8 cellular contexts compared by ENCODE assay signal in genomic region chr6:121849477-121849876, GRCh38.
DNase-seq lines count a peak whose midpoint lies in the region; ATAC-seq and TF ChIP-seq lines count a peak whose summit lies in the region.

No MANE protein-coding gene starts in this region.

- no peak overlapping the region for H3K23ac ChIP-seq in mesendoderm (ENCODE audit: low read length)

- CTCF ChIA-PET in CD4-positive, alpha-beta memory T cell (lab: Charles Lee; ENCODE audit: partially characterized antibody): no interaction called here

- no peaks in the 10 kb centered on the region for H3K9me3 ChIP-seq in CD4-positive, alpha-beta memory T cell (ENCODE audit: control insufficient read depth in 1 of 2, low read length in 2 of 2)

- H3K4me1 Mint-ChIP-seq in CD4-positive, alpha-beta memory T cell: no peaks in the 10 kb centered on the region

- POLR2A ChIA-PET in CD4-positive, alpha-beta memory T cell (lab: Charles Lee; ENCODE audit: partially characterized antibody): no interaction called here

- no peak overlapping the region for H3K9ac ChIP-seq in mesendoderm (ENCODE audit: low read length)

- peak; percentile 90 for ATAC-seq in GM21526 (IDR thresholded peaks at IDR 0.05; ENCODE audit: low FRiP score, unreplicated experiment)

- H3K27ac ChIP-seq in dorsolateral prefrontal cortex: peak overlapping the region in 32 of 59 donors; percentile 4 to 75 (median 49)
- H3K27ac ChIP-seq in mesendoderm (ENCODE audit: low read depth, low read length): no peak overlapping the region
- no peak overlapping the region for H3K27ac ChIP-seq in CD4-positive, alpha-beta memory T cell (ENCODE audit: low read depth, low read length)

- no peak overlapping the region for H2BK120ac ChIP-seq in mesendoderm (ENCODE audit: low read depth, low read length)

- no peak overlapping the region for H2BK5ac ChIP-seq in mesendoderm (ENCODE audit: low read length)

- no peak overlapping the region for H3K4me3 ChIP-seq in dorsolateral prefrontal cortex
- no peak overlapping the region for H3K4me3 ChIP-seq in mesendoderm (ENCODE audit: low read length)
- no peak overlapping the region for H3K4me3 ChIP-seq in CD4-positive, alpha-beta memory T cell (ENCODE audit: low read length in 2 of 2)

- peak overlapping the region; percentile 75 for H3K18ac ChIP-seq in mesendoderm (ENCODE audit: low read length)

- no peak overlapping the region for H3K4me3 Mint-ChIP-seq in CD4-positive, alpha-beta memory T cell

- no peak overlapping the region for H4K8ac ChIP-seq in mesendoderm (ENCODE audit: low read depth, low read length)

- H3K4ac ChIP-seq in mesendoderm (ENCODE audit: low read depth, low read length): no peak overlapping the region

- no peak overlapping the region for H3K4me2 ChIP-seq in mesendoderm (ENCODE audit: low read length)

- no peaks in the 10 kb centered on the region for H3K36me3 Mint-ChIP-seq in CD4-positive, alpha-beta memory T cell

- no peak overlapping the region for H2BK15ac ChIP-seq in mesendoderm (replicated peaks; ENCODE audit: low read depth)

- H4K5ac ChIP-seq in mesendoderm (ENCODE audit: low read length): no peak overlapping the region

- H3K36me3 ChIP-seq in mesendoderm (ENCODE audit: control insufficient read depth, insufficient read depth, low read length): no peaks in the 10 kb centered on the region
- no peaks in the 10 kb centered on the region for H3K36me3 ChIP-seq in CD4-positive, alpha-beta memory T cell (ENCODE audit: insufficient read depth, low read length)

- no peak overlapping the region for H3K27ac Mint-ChIP-seq in CD4-positive, alpha-beta memory T cell

- no peak overlapping the region for H2AK5ac ChIP-seq in mesendoderm (ENCODE audit: low read length)

- DNase-seq in NOMO-1 treated with DMSO at 0.1 percent for 48 hours (lab: John Stamatoyannopoulos, UW; ENCODE audit: unreplicated experiment) (peak; percentile 31), NOMO-1 treated with dmso at 0.1 percent for 144 hours (lab: John Stamatoyannopoulos, UW; ENCODE audit: unreplicated experiment) (no peak), HK-2 (ENCODE audit: unreplicated experiment) (peak; percentile 48), RKO (ENCODE audit: low spot score) (peak; percentile 44), dorsolateral prefrontal cortex (peak in 1 of 10 donors; percentile 16), mesendoderm (peak; percentile 94)
- no peak for DNase-seq in CD4-positive, alpha-beta memory T cell

- peak; percentile 16 to 66 (median 51) for TF ChIP-seq CTCF in dorsolateral prefrontal cortex (IDR thresholded peaks at IDR 0.05 in 54 of 56, conservative IDR thresholded peaks at IDR 0.05 in 2 of 56; ENCODE audit: low read depth in 1 of 56, partially characterized antibody in 56 of 56)

- H3K79me2 ChIP-seq in mesendoderm (ENCODE audit: control insufficient read depth, insufficient read depth, low read length): no peaks in the 10 kb centered on the region

- no peaks in the 10 kb centered on the region for H3K27me3 Mint-ChIP-seq in CD4-positive, alpha-beta memory T cell

- no CpG with 5 or more reads among the region's 5 CpGs for WGBS in mesendoderm (ENCODE audit: extremely low coverage, insufficient coverage, low lambda C conversion rate)

- no peaks in the 10 kb centered on the region for H3K79me1 ChIP-seq in mesendoderm (ENCODE audit: low read length)

- H3K27me3 ChIP-seq in dorsolateral prefrontal cortex (peaks cover 0 to 6% (median 0%) of the 10 kb centered on the region in 45 donors), mesendoderm (ENCODE audit: insufficient read depth, low read length, poor library complexity) (no peaks in the 10 kb centered on the region)
- H3K27me3 ChIP-seq in CD4-positive, alpha-beta memory T cell (ENCODE audit: insufficient read depth, low read length): no peaks in the 10 kb centered on the region

- H3K4me1 ChIP-seq in mesendoderm (ENCODE audit: control insufficient read depth, low read depth, low read length): peaks cover 5% of the 10 kb centered on the region
- no peaks in the 10 kb centered on the region for H3K4me1 ChIP-seq in CD4-positive, alpha-beta memory T cell (ENCODE audit: insufficient read depth, low read length)

- H3K56ac ChIP-seq in mesendoderm (ENCODE audit: low read length): no peak overlapping the region

- intact Hi-C loops in dorsolateral prefrontal cortex (cut with DNase I): loop anchor here in 1 of 2 donors (10.0 kb wide), 1 partner anchor 415 kb away; the partner anchor contains the start of gene GJA1
- intact Hi-C loops in CD4-positive, alpha-beta memory T cell (cut with micrococcal nuclease): no loop called here

- peaks cover 0 to 2% (median 0%) of the 10 kb centered on the region in 8 donors for H3K9me3 Mint-ChIP-seq in CD4-positive, alpha-beta memory T cell

Comparison
In these comparisons a context has a peak if more than half of its experiments do, and no peak if none do; other contexts are left out.
1. DNase-seq: peak in NOMO-1 treated with DMSO at 0.1 percent for 48 hours (single experiment), HK-2 (single experiment), RKO (single experiment) and mesendoderm (single experiment); none in NOMO-1 treated with dmso at 0.1 percent for 144 hours (single experiment) and CD4-positive, alpha-beta memory T cell (0 of 5).
2. H3K27ac ChIP-seq: peak in dorsolateral prefrontal cortex (32 of 59); none in mesendoderm (single experiment) and CD4-positive, alpha-beta memory T cell (single experiment).